ENCODE assay signal across 32 cellular contexts in the genomic region with DNA sequence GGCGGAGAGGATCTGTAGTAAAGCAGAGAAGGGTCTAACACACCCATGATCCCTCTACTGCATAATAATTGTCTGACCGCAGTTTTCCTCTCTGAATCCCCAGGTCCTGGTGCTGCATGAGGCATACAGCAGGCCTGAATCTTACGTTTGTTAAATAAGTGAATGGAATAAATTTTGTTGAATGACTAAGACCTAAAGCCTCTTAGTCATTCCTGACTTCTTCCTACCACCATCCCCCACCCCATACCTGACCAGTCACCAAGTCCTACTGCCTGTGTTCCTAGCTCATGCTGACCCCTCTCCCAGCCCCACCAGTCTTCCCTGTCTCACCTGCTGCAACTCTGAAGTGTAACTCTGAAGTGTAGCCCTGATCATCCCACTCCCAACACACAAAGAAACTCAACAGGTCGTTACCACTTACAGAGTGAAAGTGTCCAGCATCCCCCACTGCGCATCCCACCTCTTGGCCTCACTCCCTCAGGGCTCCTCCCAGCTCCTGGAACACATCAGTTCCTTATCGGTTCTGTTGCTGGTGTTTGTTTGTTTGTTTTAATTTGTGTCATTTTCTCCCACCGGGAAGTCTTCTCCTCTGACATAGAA. TPM values are rescaled to one million over a fixed set of nuclear protein-coding genes. Genes with fewer than 3 reads are reported as not detected.
DNase-seq lines count a peak whose midpoint lies in the region; ATAC-seq, FAIRE-seq and TF ChIP-seq lines count a peak whose summit lies in the region.
"Had no signal": no experiment of that assay in that cellular context is flagged by ENCODE, and none has a peak within 500 bp of the region (broad histone marks: within the 10 kb centered on the region; RNA-seq: fewer than 3 reads in every experiment).

No MANE protein-coding gene starts in this region.

- no peak for TF ChIP-seq RAD21 in H1 (IDR thresholded peaks at IDR 0.05 in 1 of 2, conservative IDR thresholded peaks at IDR 0.05 in 1 of 2; ENCODE audit: low read depth in 2 of 2, low read length in 2 of 2)

- H4K91ac ChIP-seq in H1 (replicated peaks; ENCODE audit: insufficient read length, low read length) = no peak overlapping the region

- H3K4me2 ChIP-seq in H1 (ENCODE audit: insufficient read depth in 1 of 2, low read depth in 2 of 2, low read length in 2 of 2) (no peak overlapping the region), mesendoderm (ENCODE audit: low read length) (no peak overlapping the region)
- H3K4me2 ChIP-seq: GM23338 had no signal

- no peak for TF ChIP-seq CTCF in H1 (IDR thresholded peaks at IDR 0.05; ENCODE audit: control extremely low read depth in 1 of 3, insufficient read depth in 1 of 3, low read depth in 1 of 3, low read length in 3 of 3)

- no peak for TF ChIP-seq EP300 in H1 (IDR thresholded peaks at IDR 0.05; ENCODE audit: borderline replicate concordance in 1 of 2, low read depth in 2 of 2, low read length in 2 of 2)

- no peak for TF ChIP-seq POLR2A in H1 (IDR thresholded peaks at IDR 0.05; ENCODE audit: control extremely low read depth in 1 of 2, low read depth in 2 of 2, low read length in 2 of 2)

- H3K18ac ChIP-seq in H1 (ENCODE audit: extremely low read depth, low read length) (no peak overlapping the region), mesendoderm (ENCODE audit: low read length) (no peak overlapping the region)

- H3K9ac ChIP-seq in H1 (replicated peaks in 1 of 4; ENCODE audit: extremely low read depth in 1 of 4, low read depth in 3 of 4, low read length in 3 of 4) (no peak overlapping the region), mesendoderm (ENCODE audit: low read length) (no peak overlapping the region)

- no peak overlapping the region for H2BK12ac ChIP-seq in H1 (ENCODE audit: low read depth, low read length)

- H2BK15ac ChIP-seq in H1 (ENCODE audit: low read length) = no peak overlapping the region
- H2BK15ac ChIP-seq in mesendoderm (replicated peaks; ENCODE audit: low read depth) = no peak overlapping the region

- no peak overlapping the region for H3K4me3 ChIP-seq in right cardiac atrium (ENCODE audit: low read length)
- no peak overlapping the region for H3K4me3 ChIP-seq in H1 (ENCODE audit: extremely low read depth in 1 of 4, insufficient read depth in 2 of 4, low read depth in 3 of 4, low read length in 4 of 4)
- no peak overlapping the region for H3K4me3 ChIP-seq in mesendoderm (ENCODE audit: low read length)
- H3K4me3 ChIP-seq: GM23338, K562, SK-N-MC had no signal

- no peak overlapping the region for H3K4ac ChIP-seq in H1 (replicated peaks; ENCODE audit: insufficient read length, low read depth, low read length)
- no peak overlapping the region for H3K4ac ChIP-seq in mesendoderm (ENCODE audit: low read depth, low read length)

- 69% methylated on average over 7 of the region's 7 CpGs for WGBS in right cardiac atrium
- WGBS in H1 (ENCODE audit: extremely low coverage in 1 of 2, insufficient coverage in 1 of 2, insufficient read length in 1 of 2, insufficient replicate concordance in 2 of 2, low coverage in 1 of 2, low lambda C conversion rate in 2 of 2, missing lambda C conversion rate in 1 of 2), 2 experiments = 90% methylated on average over 7 of the region's 7 CpGs; no CpG with 5 or more reads in 1 of the 2 experiments
- WGBS in mesendoderm (ENCODE audit: extremely low coverage, insufficient coverage, low lambda C conversion rate) = no CpG with 5 or more reads among the region's 7 CpGs

- ATAC-seq in right cardiac atrium = no peak
- no peak for ATAC-seq in Right ventricle myocardium inferior
- ATAC-seq in HG03280 (IDR thresholded peaks at IDR 0.05; ENCODE audit: unreplicated experiment) = no peak
- no peak for ATAC-seq in GM21717 (IDR thresholded peaks at IDR 0.05; ENCODE audit: unreplicated experiment)
- ATAC-seq in HG02938 (IDR thresholded peaks at IDR 0.05; ENCODE audit: unreplicated experiment) = no peak
- ATAC-seq: GM23338, K562, Panc1 had no signal

- H4K8ac ChIP-seq in H1 (ENCODE audit: extremely low read depth, insufficient read depth, low read length) (0 out of 2 replicates have a peak overlapping the region, but pooled peaks have one; percentile 18), mesendoderm (ENCODE audit: low read depth, low read length) (no peak overlapping the region)

- H3K14ac ChIP-seq in H1 (ENCODE audit: insufficient read length) = no peak overlapping the region

- H3K56ac ChIP-seq in H1 (replicated peaks; ENCODE audit: insufficient read length, low read depth, low read length) (no peak overlapping the region), mesendoderm (ENCODE audit: low read length) (no peak overlapping the region)

- POLR2A ChIA-PET in H1 (lab: Charles Lee; ENCODE audit: partially characterized antibody) = no interaction called here

- H2BK120ac ChIP-seq in H1 (replicated peaks; ENCODE audit: low read depth, low read length) (no peak overlapping the region), mesendoderm (ENCODE audit: low read depth, low read length) (no peak overlapping the region)

- peak overlapping the region; percentile 7 for H3K27ac ChIP-seq in right cardiac atrium (ENCODE audit: low read length)
- no peak overlapping the region for H3K27ac ChIP-seq in H1 (ENCODE audit: low read depth, low read length)
- H3K27ac ChIP-seq in mesendoderm (ENCODE audit: low read depth, low read length) = no peak overlapping the region
- H3K27ac ChIP-seq: RWPE1, SK-N-MC had no signal

- H2AK5ac ChIP-seq in H1 (ENCODE audit: low read depth, low read length) (no peak overlapping the region), mesendoderm (ENCODE audit: low read length) (no peak overlapping the region)

- no peaks in the 10 kb centered on the region for H3K79me2 ChIP-seq in H1 (ENCODE audit: control insufficient read depth in 1 of 2, insufficient read depth in 2 of 2, low read length in 2 of 2)
- no peaks in the 10 kb centered on the region for H3K79me2 ChIP-seq in mesendoderm (ENCODE audit: control insufficient read depth, insufficient read depth, low read length)

- H2AFZ ChIP-seq in H1 (ENCODE audit: low read length) = no peak overlapping the region
- H2AFZ ChIP-seq: GM23338 had no signal

- no peaks in the 10 kb centered on the region for H3K27me3 ChIP-seq in right cardiac atrium (ENCODE audit: control insufficient read depth, insufficient read depth)
- no peaks in the 10 kb centered on the region for H3K27me3 ChIP-seq in H1 (replicated peaks in 1 of 4; ENCODE audit: control insufficient read depth in 3 of 4, extremely low read depth in 1 of 4, insufficient read depth in 3 of 4, low read length in 3 of 4)
- H3K27me3 ChIP-seq in mesendoderm (ENCODE audit: insufficient read depth, low read length, poor library complexity) = no peaks in the 10 kb centered on the region

- H3K79me1 ChIP-seq in H1 (ENCODE audit: low read depth, low read length) (no peaks in the 10 kb centered on the region), mesendoderm (ENCODE audit: low read length) (no peaks in the 10 kb centered on the region)

- H2BK20ac ChIP-seq in H1 (ENCODE audit: low read length) = no peak overlapping the region

- H3K36me3 ChIP-seq in H1 (ENCODE audit: control insufficient read depth in 2 of 4, insufficient read depth in 4 of 4, low read length in 3 of 4) = no peaks in the 10 kb centered on the region
- no peaks in the 10 kb centered on the region for H3K36me3 ChIP-seq in mesendoderm (ENCODE audit: control insufficient read depth, insufficient read depth, low read length)
- H3K36me3 ChIP-seq: BE2C had no signal

- no peak overlapping the region for H4K5ac ChIP-seq in H1 (ENCODE audit: insufficient read length, low read depth, low read length)
- H4K5ac ChIP-seq in mesendoderm (ENCODE audit: low read length) = no peak overlapping the region

- FAIRE-seq in H1 (lab: Jason Lieb, UNC) = no peak
- FAIRE-seq: GM12892, HTR-8/SVneo, K562 had no signal

- H2BK5ac ChIP-seq in H1 (ENCODE audit: low read depth, low read length) (no peak overlapping the region), mesendoderm (ENCODE audit: low read length) (no peak overlapping the region)

- DNase-seq in right cardiac atrium (no peak), Right ventricle myocardium inferior (ENCODE audit: missing footprints) (no peak), H1 (ENCODE audit: low read depth in 1 of 2, low spot score in 2 of 2) (peak in 1 of 2 experiments; percentile 30), mesendoderm (peak; percentile 23), NOMO-1 (lab: John Stamatoyannopoulos, UW; ENCODE audit: unreplicated experiment in 2 of 2) (no peak)
- DNase-seq: 8988T; ACHN; BE2C; CD8-positive, alpha-beta memory T cell; DMS79 treated with DMSO at 0.1 percent for 48 hours; HCEC 1CT; Kasumi-1; MV-4-11; NCI-H1105; NCI-H1436 treated with DMSO at 0.1 percent for 48 hours; NCI-H187 treated with DMSO at 0.1 percent for 48 hours; NCI-H2107; NCI-H524; NCI-H774; NK-92 treated with Interleukin-12 subunit alpha and Interleukin-12 subunit beta, amount 100 ng/mL, for 24 hours; SIG-M5 had no signal

- H3K9me3 ChIP-seq in right cardiac atrium (ENCODE audit: control insufficient read depth, low read length) (no peaks in the 10 kb centered on the region), H1 (ENCODE audit: insufficient read depth in 2 of 2, low read depth in 1 of 2, low read length in 1 of 2) (no peaks in the 10 kb centered on the region)
- H3K9me3 ChIP-seq: BE2C had no signal

- CTCF ChIA-PET in H1 (lab: Charles Lee; ENCODE audit: partially characterized antibody) = interaction anchor here (0.7 to 1.5 kb wide), 4 partner anchors 10 to 127 kb away, joined by 3 read pairs; no protein-coding TSS in a partner anchor

- peaks cover 3% of the 10 kb centered on the region for H3K4me1 ChIP-seq in right cardiac atrium (ENCODE audit: control insufficient read depth, insufficient read depth, low read length)
- H3K4me1 ChIP-seq in H1 (replicated peaks in 1 of 4; ENCODE audit: control insufficient read depth in 3 of 4, insufficient read depth in 4 of 4, low read length in 3 of 4) = no peaks in the 10 kb centered on the region
- H3K4me1 ChIP-seq in mesendoderm (ENCODE audit: control insufficient read depth, low read depth, low read length) = peaks cover 2% of the 10 kb centered on the region
- H3K4me1 ChIP-seq: BE2C had no signal

- H3K23me2 ChIP-seq in H1 (ENCODE audit: low read depth, low read length) = no peaks in the 10 kb centered on the region

- H3K23ac ChIP-seq in H1 (ENCODE audit: insufficient read length) (no peak overlapping the region), mesendoderm (ENCODE audit: low read length) (no peak overlapping the region)

- H4K20me1 ChIP-seq in H1 (replicated peaks in 1 of 2; ENCODE audit: control insufficient read depth in 1 of 2, insufficient read depth in 2 of 2, low read length in 2 of 2) = no peaks in the 10 kb centered on the region

- intact Hi-C loops in right cardiac atrium (cut with DNase I) (no loop called here), Right ventricle myocardium inferior (cut with DNase I) (no loop called here)

RNA-seq across cellular contexts. Expression of gene GJA5, which starts 9.7 kb away (rescaled TPM):
- 100 to 1,000 TPM in 3 of 4 donors, 10 to 100 TPM in 1; 63.1 to 264 (median 165) TPM for total RNA-seq in right cardiac atrium
- polyA plus RNA-seq in right cardiac atrium = 57.1 TPM
- total RNA-seq in Right ventricle myocardium inferior = 11.3 TPM
- 2.7 and 2.8 TPM in 2 replicates for total RNA-seq in H1 (2021; fragmentation: NEBNext Ultra II Directional; extraction: Animal tissue kit (Norgen Biotek cat#: 25700))
- 1.2 and 2.0 TPM in 2 replicates for polyA plus RNA-seq in H1 (2011; rRNA removed)
- 1.1 TPM for polyA plus RNA-seq in H1 (2011; cell fraction: cytosol; rRNA removed)
- 1.4 TPM for polyA plus RNA-seq in H1 (2011; cell fraction: nucleus; rRNA removed)
- polyA plus RNA-seq in H1 (2012, experiment 1 of 2) = 1.3 to 2.6 TPM (median 1.5 TPM) in 4 replicates
- 1.4 TPM for polyA plus RNA-seq in H1 (2012, experiment 2 of 2)
- polyA plus RNA-seq in H1 (2013, experiment 1 of 2) = 5.8 TPM
- polyA plus RNA-seq in H1 (2013, experiment 2 of 2) = 5.9 TPM
- polyA minus RNA-seq in H1 (2011; rRNA and poly(A)+ RNA removed) = 1.6 and 2.6 TPM in 2 replicates
- 1.3 TPM for polyA minus RNA-seq in H1 (2011; cell fraction: cytosol; rRNA and poly(A)+ RNA removed)
- polyA minus RNA-seq in H1 (2011; cell fraction: nucleus; rRNA and poly(A)+ RNA removed) = 0.50 TPM
- polyA plus RNA-seq in mesendoderm (2013, experiment 1 of 2) = 2.2 TPM
- polyA plus RNA-seq in mesendoderm (2013, experiment 2 of 2) = 2.2 TPM
- total RNA-seq: CD8-positive, alpha-beta memory T cell had no signal
- polyA plus RNA-seq: CD14-positive monocyte; CD8-positive, alpha-beta memory T cell had no signal
